Comparison of ENCODE assay signal across 34 cellular contexts in the genomic region with DNA sequence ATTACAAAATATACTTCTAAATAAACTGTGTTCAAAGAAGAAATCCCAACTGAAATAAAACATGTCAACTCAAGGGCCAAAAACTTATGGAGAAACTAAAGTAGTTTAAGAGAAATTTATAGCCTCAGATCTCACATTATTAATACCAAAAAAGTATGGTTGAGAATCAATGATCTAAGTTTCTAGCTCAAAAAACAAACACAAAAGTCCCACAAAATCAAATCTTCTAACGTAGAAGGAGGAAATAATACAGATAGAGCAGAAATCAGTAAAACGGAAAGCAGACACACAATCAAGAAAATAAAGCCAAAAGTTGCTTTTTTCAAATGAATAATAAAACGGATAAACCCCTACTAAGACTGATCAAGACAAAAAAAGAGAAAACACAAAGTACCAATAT. TPM values are rescaled to one million over a fixed set of nuclear protein-coding genes. Genes with fewer than 3 reads are reported as not detected.
"Had no signal": no experiment of that assay in that cellular context is flagged by ENCODE, and none has a peak within 500 bp of the region (broad histone marks: within the 10 kb centered on the region; RNA-seq: fewer than 3 reads in every experiment).

No MANE protein-coding gene starts in this region.

- H3K27ac ChIP-seq: body of pancreas, brain microvascular endothelial cell, breast epithelium, WERI-Rb-1 had no signal

- H3K4me1 ChIP-seq: breast epithelium had no signal

- FAIRE-seq: astrocyte, TTC549 had no signal

- H3K27me3 ChIP-seq: brain microvascular endothelial cell had no signal

- H3K4me3 ChIP-seq: body of pancreas, breast epithelium had no signal

- H3K9me3 ChIP-seq: body of pancreas, breast epithelium had no signal

- DNase-seq: activated CD4-positive, alpha-beta memory T cell treated with anti-CD3 and anti-CD28 coated beads, Interleukin-2, amount 10 ng/mL, durations not matched to agents 7 days and 5 days; activated CD4-positive, alpha-beta T cell treated with anti-CD3 and anti-CD28 coated beads for 1 hour; activated CD4-positive, alpha-beta T cell treated with anti-CD3 and anti-CD28 coated beads for 36 hours; activated CD4-positive, alpha-beta T cell treated with anti-CD3 and anti-CD28 coated beads for 48 hours; activated CD4-positive, alpha-beta T cell treated with anti-CD3 and anti-CD28 coated beads, Interleukin-2, amount 10 ng/mL, durations not matched to agents 7 days and 5 days; activated CD4-positive, alpha-beta T cell treated with anti-CD3 and anti-CD28 coated beads, Interleukin-2, amount 50 U/mL, for 48 hours; activated CD4-positive, CD25-positive, alpha-beta regulatory T cell; activated CD8-positive, alpha-beta memory T cell treated with anti-CD3 and anti-CD28 coated beads for 24 hours; activated CD8-positive, alpha-beta memory T cell treated with anti-CD3 and anti-CD28 coated beads, Interleukin-2, amount 10 ng/mL, durations not matched to agents 7 days and 5 days; activated CD8-positive, alpha-beta memory T cell treated with anti-CD3 and anti-CD28 coated beads, Interleukin-2, amount 50 U/mL, for 48 hours; activated CD8-positive, alpha-beta T cell treated with anti-CD3 and anti-CD28 coated beads, Interleukin-2, amount 10 ng/mL, durations not matched to agents 7 days and 5 days; activated effector memory CD4-positive, alpha-beta T cell treated with Interleukin-2 at 50 U/mL for 16 hours; activated gamma-delta T cell; activated naive CD4-positive, alpha-beta T cell treated with anti-CD3 and anti-CD28 coated beads, Interleukin-2, amount 10 ng/mL, durations not matched to agents 7 days and 5 days; activated naive CD4-positive, alpha-beta T cell treated with Interleukin-2 at 50 U/mL for 16 hours; activated naive CD8-positive, alpha-beta T cell treated with anti-CD3 and anti-CD28 coated beads, Interleukin-2, amount 10 ng/mL, durations not matched to agents 7 days and 5 days; activated naive CD8-positive, alpha-beta T cell treated with anti-CD3 and anti-CD28 coated beads, Interleukin-2, amount 50 U/mL, for 24 hours; activated T-cell treated with anti-CD3 and anti-CD28 coated beads, Interleukin-2, amount 50 U/mL, for 24 hours; activated T-cell treated with anti-CD3 and anti-CD28 coated beads, Interleukin-2, amount 50 U/mL, for 48 hours; amygdala; anterior cingulate cortex; body of pancreas; brain microvascular endothelial cell; central memory CD4-positive, alpha-beta T cell; T-helper 1 cell; T-helper 2 cell; T-helper 9 cell; WERI-Rb-1 had no signal

- H3K36me3 ChIP-seq: brain microvascular endothelial cell, breast epithelium, WERI-Rb-1 had no signal

- ATAC-seq: activated CD4-positive, alpha-beta T cell treated with anti-CD3 and anti-CD28 coated beads for 36 hours; activated CD4-positive, CD25-positive, alpha-beta regulatory T cell treated with anti-CD3 and anti-CD28 coated beads, Interleukin-2, amount 50 U/mL, for 24 hours; activated CD8-positive, alpha-beta memory T cell treated with anti-CD3 and anti-CD28 coated beads, Interleukin-2, amount 10 ng/mL, durations not matched to agents 7 days and 5 days; activated CD8-positive, alpha-beta T cell treated with anti-CD3 and anti-CD28 coated beads, Interleukin-2, amount 10 ng/mL, durations not matched to agents 7 days and 5 days; activated naive CD8-positive, alpha-beta T cell treated with anti-CD3 and anti-CD28 coated beads, Interleukin-2, amount 50 U/mL, for 24 hours; body of pancreas; WTC11 had no signal

RNA-seq across cellular contexts. Expression of a gene that starts 2.9 kb away (rescaled TPM):
- total RNA-seq: activated CD4-positive, alpha-beta memory T cell treated with anti-CD3 and anti-CD28 coated beads, Interleukin-2, amount 10 ng/mL, durations not matched to agents 7 days and 5 days; activated CD4-positive, alpha-beta T cell treated with anti-CD3 and anti-CD28 coated beads for 36 hours; activated CD4-positive, alpha-beta T cell treated with anti-CD3 and anti-CD28 coated beads, Interleukin-2, amount 10 ng/mL, durations not matched to agents 7 days and 5 days; activated CD8-positive, alpha-beta memory T cell treated with anti-CD3 and anti-CD28 coated beads, Interleukin-2, amount 10 ng/mL, durations not matched to agents 7 days and 5 days; activated CD8-positive, alpha-beta T cell treated with anti-CD3 and anti-CD28 coated beads, Interleukin-2, amount 10 ng/mL, durations not matched to agents 7 days and 5 days; activated naive CD8-positive, alpha-beta T cell treated with anti-CD3 and anti-CD28 coated beads, Interleukin-2, amount 10 ng/mL, durations not matched to agents 7 days and 5 days; activated T-helper 2 cell treated with anti-CD3 and anti-CD28 coated beads, Interferon-gamma antibody, Interleukin-2, Interleukin-4, amounts not matched to agents 10 μg/mL and 5 μg/mL and 100 μg/mL, durations not matched to agents 14 hours and 24 hours and 36 hours had no signal
